ENCODE assay signal across 10 cellular contexts in genomic region chr9:79581388-79581787, GRCh38. TPM values are rescaled to one million over a fixed set of nuclear protein-coding genes. Genes with fewer than 3 reads are reported as not detected.
A peak's percentile ranks its signal among the peaks of the same experiment; 100 is the strongest.
DNase-seq lines count a peak whose midpoint lies in the region; ATAC-seq and TF ChIP-seq lines count a peak whose summit lies in the region.
"Had no signal": no experiment of that assay in that cellular context is flagged by ENCODE, and none has a peak within 500 bp of the region (broad histone marks: within the 10 kb centered on the region; RNA-seq: fewer than 3 reads in every experiment).

No MANE protein-coding gene starts in this region.

- H3K4me3 ChIP-seq in WI38 (ENCODE audit: low read depth, low read length) (0 out of 2 replicates have a peak overlapping the region, but pooled peaks have one; percentile 4), fibroblast of pulmonary artery (replicated peaks; ENCODE audit: low read depth, low read length) (no peak overlapping the region), upper lobe of left lung (no peak overlapping the region)
- H3K4me3 ChIP-seq: pancreas had no signal

- peaks cover 25% of the 10 kb centered on the region for H3K36me3 Mint-ChIP-seq in activated CD8-positive, alpha-beta T cell treated with anti-CD3 and anti-CD28 coated beads for 36 hours (ENCODE audit: low read depth)
- H3K36me3 Mint-ChIP-seq in activated CD8-positive, alpha-beta T cell treated with anti-CD3 and anti-CD28 coated beads, Interleukin-2, amount 10 ng/mL, durations not matched to agents 7 days and 5 days (ENCODE audit: low read depth), result peaks cover 65% of the 10 kb centered on the region
- H3K36me3 Mint-ChIP-seq in stimulated activated effector memory CD8-positive, alpha-beta T cell treated with anti-CD3 and anti-CD28 coated beads, Interleukin-12 subunit alpha, Interleukin-12 subunit beta, amount 100 ng/mL, for 72 hours, result peaks cover 16% of the 10 kb centered on the region

- TF ChIP-seq EP300 in upper lobe of left lung (IDR thresholded peaks at IDR 0.05), result no peak

- H3K4me1 Mint-ChIP-seq in activated CD8-positive, alpha-beta T cell treated with anti-CD3 and anti-CD28 coated beads for 36 hours (ENCODE audit: low read depth), result peaks cover 80% of the 10 kb centered on the region
- H3K4me1 Mint-ChIP-seq in activated CD8-positive, alpha-beta T cell treated with anti-CD3 and anti-CD28 coated beads, Interleukin-2, amount 10 ng/mL, durations not matched to agents 7 days and 5 days (ENCODE audit: low read depth), result peaks cover 73% of the 10 kb centered on the region
- peaks cover 75% of the 10 kb centered on the region for H3K4me1 Mint-ChIP-seq in stimulated activated effector memory CD8-positive, alpha-beta T cell treated with anti-CD3 and anti-CD28 coated beads, Interleukin-12 subunit alpha, Interleukin-12 subunit beta, amount 100 ng/mL, for 72 hours

- H3K27me3 ChIP-seq in upper lobe of left lung, result no peaks in the 10 kb centered on the region
- H3K27me3 ChIP-seq: pancreas had no signal

- H3K27ac Mint-ChIP-seq in activated CD8-positive, alpha-beta T cell treated with anti-CD3 and anti-CD28 coated beads for 36 hours, result peak overlapping the region; percentile 61
- H3K27ac Mint-ChIP-seq in activated CD8-positive, alpha-beta T cell treated with anti-CD3 and anti-CD28 coated beads, Interleukin-2, amount 10 ng/mL, durations not matched to agents 7 days and 5 days, result no peak overlapping the region
- no peak overlapping the region for H3K27ac Mint-ChIP-seq in stimulated activated effector memory CD8-positive, alpha-beta T cell treated with anti-CD3 and anti-CD28 coated beads, Interleukin-12 subunit alpha, Interleukin-12 subunit beta, amount 100 ng/mL, for 72 hours

- CTCF ChIA-PET in activated CD8-positive, alpha-beta T cell treated with anti-CD3 and anti-CD28 coated beads for 36 hours (lab: Charles Lee), result no interaction called here
- CTCF ChIA-PET in activated CD8-positive, alpha-beta T cell treated with anti-CD3 and anti-CD28 coated beads, Interleukin-2, amount 10 ng/mL, durations not matched to agents 7 days and 5 days (lab: Charles Lee), result interaction anchor here (1.1 to 2.2 kb wide), 3 partner anchors 10 to 302 kb away, joined by 3 to 6 read pairs (median 5); partner anchors contain the start of gene TLE4

- ATAC-seq in activated CD8-positive, alpha-beta T cell treated with anti-CD3 and anti-CD28 coated beads for 36 hours, result no peak
- ATAC-seq in activated CD8-positive, alpha-beta T cell treated with anti-CD3 and anti-CD28 coated beads, Interleukin-2, amount 10 ng/mL, durations not matched to agents 7 days and 5 days, result no peak
- ATAC-seq in stimulated activated effector memory CD8-positive, alpha-beta T cell treated with anti-CD3 and anti-CD28 coated beads, Interleukin-12 subunit alpha, Interleukin-12 subunit beta, amount 100 ng/mL, for 72 hours, result no peak
- no peak for ATAC-seq in upper lobe of left lung (ENCODE audit: low FRiP score in 2 of 2)

- TF ChIP-seq POLR2A in upper lobe of left lung (IDR thresholded peaks at IDR 0.05), result no peak

- TF ChIP-seq CTCF in activated CD8-positive, alpha-beta T cell treated with anti-CD3 and anti-CD28 coated beads for 36 hours (IDR thresholded peaks at IDR 0.05), result no peak
- TF ChIP-seq CTCF in WI38 (IDR thresholded peaks at IDR 0.05; ENCODE audit: low read depth, low read length) (no peak), fibroblast of pulmonary artery (IDR thresholded peaks at IDR 0.05; ENCODE audit: low read length, missing control alignments) (no peak), upper lobe of left lung (IDR thresholded peaks at IDR 0.05) (no peak)

- no peaks in the 10 kb centered on the region for H3K27me3 Mint-ChIP-seq in activated CD8-positive, alpha-beta T cell treated with anti-CD3 and anti-CD28 coated beads for 36 hours
- H3K27me3 Mint-ChIP-seq in activated CD8-positive, alpha-beta T cell treated with anti-CD3 and anti-CD28 coated beads, Interleukin-2, amount 10 ng/mL, durations not matched to agents 7 days and 5 days (ENCODE audit: low read depth), result no peaks in the 10 kb centered on the region

- POLR2A ChIA-PET in activated CD8-positive, alpha-beta T cell treated with anti-CD3 and anti-CD28 coated beads for 36 hours (lab: Charles Lee), result interaction anchor here (1.3 to 4.5 kb wide), 2 partner anchors 10 to 23 kb away, joined by 3 to 32 read pairs; partner anchors contain the start of gene TLE4
- POLR2A ChIA-PET in activated CD8-positive, alpha-beta T cell treated with anti-CD3 and anti-CD28 coated beads, Interleukin-2, amount 10 ng/mL, durations not matched to agents 7 days and 5 days (lab: Charles Lee), result interaction anchor here (4.9 kb wide), 1 partner anchor 10 kb away, joined by 50 read pairs; the partner anchor contains the start of gene TLE4

- H3K4me3 Mint-ChIP-seq in activated CD8-positive, alpha-beta T cell treated with anti-CD3 and anti-CD28 coated beads for 36 hours, result peak overlapping the region; percentile 49
- H3K4me3 Mint-ChIP-seq in activated CD8-positive, alpha-beta T cell treated with anti-CD3 and anti-CD28 coated beads, Interleukin-2, amount 10 ng/mL, durations not matched to agents 7 days and 5 days, result no peak overlapping the region
- H3K4me3 Mint-ChIP-seq in stimulated activated effector memory CD8-positive, alpha-beta T cell treated with anti-CD3 and anti-CD28 coated beads, Interleukin-12 subunit alpha, Interleukin-12 subunit beta, amount 100 ng/mL, for 72 hours, result peak overlapping the region; percentile 38

- peak overlapping the region in 1 of 4 donors; percentile 46 for H3K27ac ChIP-seq in upper lobe of left lung
- H3K27ac ChIP-seq: pancreas had no signal

- intact Hi-C loops in activated CD8-positive, alpha-beta T cell treated with anti-CD3 and anti-CD28 coated beads for 36 hours (cut with micrococcal nuclease), result no loop called here

- H3K4me1 ChIP-seq in upper lobe of left lung, result peaks cover 18 to 43% (median 30%) of the 10 kb centered on the region in 4 donors

- no peaks in the 10 kb centered on the region for H3K9me3 Mint-ChIP-seq in activated CD8-positive, alpha-beta T cell treated with anti-CD3 and anti-CD28 coated beads for 36 hours
- no peaks in the 10 kb centered on the region for H3K9me3 Mint-ChIP-seq in activated CD8-positive, alpha-beta T cell treated with anti-CD3 and anti-CD28 coated beads, Interleukin-2, amount 10 ng/mL, durations not matched to agents 7 days and 5 days (ENCODE audit: insufficient read depth)
- no peaks in the 10 kb centered on the region for H3K9me3 Mint-ChIP-seq in stimulated activated effector memory CD8-positive, alpha-beta T cell treated with anti-CD3 and anti-CD28 coated beads, Interleukin-12 subunit alpha, Interleukin-12 subunit beta, amount 100 ng/mL, for 72 hours

- DNase-seq in activated CD8-positive, alpha-beta T cell treated with anti-CD3 and anti-CD28 coated beads for 36 hours, result no peak
- DNase-seq in activated CD8-positive, alpha-beta T cell treated with anti-CD3 and anti-CD28 coated beads, Interleukin-2, amount 10 ng/mL, durations not matched to agents 7 days and 5 days, result no peak
- DNase-seq in fibroblast of pulmonary artery (ENCODE audit: low read depth) (peak; percentile 67), RPMI8226 (no peak), upper lobe of left lung (no peak)
- no peak for DNase-seq in stimulated activated effector memory CD8-positive, alpha-beta T cell treated with anti-CD3 and anti-CD28 coated beads, Interleukin-12 subunit alpha, Interleukin-12 subunit beta, amount 100 ng/mL, for 72 hours (ENCODE audit: low spot score in 2 of 2)
- DNase-seq in stimulated activated CD4-positive, alpha-beta T cell treated with anti-CD3 and anti-CD28 coated beads, Interleukin-4, amount 100 ng/mL, for 1 hour, result no peak
- DNase-seq: pancreas, SIG-M5 had no signal

- WGBS in upper lobe of left lung, 2 donors, result 35 to 42% methylated on average over 3 of the region's 3 CpGs

- H3K36me3 ChIP-seq in upper lobe of left lung, result no peaks in the 10 kb centered on the region
- H3K36me3 ChIP-seq: pancreas had no signal

- H3K9me3 ChIP-seq in upper lobe of left lung, result no peaks in the 10 kb centered on the region
- H3K9me3 ChIP-seq: pancreas had no signal

RNA-seq across cellular contexts. Expression of gene TLE4, which starts 9.6 kb away (rescaled TPM):
- total RNA-seq in activated CD8-positive, alpha-beta T cell treated with anti-CD3 and anti-CD28 coated beads for 36 hours, result 10 to 100 TPM; 30.8 to 31.9 TPM
- total RNA-seq in activated CD8-positive, alpha-beta T cell treated with anti-CD3 and anti-CD28 coated beads, Interleukin-2, amount 10 ng/mL, durations not matched to agents 7 days and 5 days, result 10 to 100 TPM; 47.7 to 51.8 TPM
- 100 to 1,000 TPM in 1 of 6 donors, 10 to 100 TPM in 5; 37.7 to 152 (median 46.7) TPM for total RNA-seq in upper lobe of left lung
